ENCODE assay signal across 14 cellular contexts in the genomic region with DNA sequence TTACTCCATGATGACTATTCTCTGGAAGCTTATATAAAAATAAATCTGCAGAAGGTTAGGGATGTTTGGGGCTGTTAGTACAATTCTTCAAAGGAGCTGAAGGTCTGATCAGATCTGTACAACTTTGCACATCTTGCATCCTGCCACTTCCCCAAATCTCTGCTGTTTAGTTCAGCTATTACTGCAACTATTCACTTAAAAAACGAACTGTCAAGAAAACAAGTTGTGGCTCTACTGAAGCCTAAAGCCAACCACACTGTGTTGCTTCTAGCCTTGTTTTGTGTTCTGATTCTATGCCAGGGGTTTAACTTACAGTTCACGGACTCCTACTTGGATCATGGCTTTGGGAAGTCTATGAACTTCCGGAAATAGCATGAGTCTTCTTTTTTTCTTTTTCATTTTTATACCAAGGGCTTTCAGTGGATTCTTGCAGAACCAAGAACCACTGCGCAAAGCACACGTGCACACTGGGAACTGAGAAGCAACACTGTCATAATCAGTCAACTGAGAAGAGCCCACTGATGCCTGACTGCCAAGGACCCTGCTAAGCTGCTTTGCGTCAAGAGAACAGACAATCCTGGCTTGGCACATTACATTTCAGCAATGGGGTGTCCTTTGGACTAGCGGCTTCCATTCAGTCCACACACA.
A peak's percentile ranks its signal among the peaks of the same experiment; 100 is the strongest.
DNase-seq lines count a peak whose midpoint lies in the region; ATAC-seq and TF ChIP-seq lines count a peak whose summit lies in the region.
"Had no signal": no experiment of that assay in that cellular context is flagged by ENCODE, and none has a peak within 500 bp of the region (broad histone marks: within the 10 kb centered on the region; RNA-seq: fewer than 3 reads in every experiment).

No MANE protein-coding gene starts in this region.

- H3K4me1 ChIP-seq in osteoblast (ENCODE audit: insufficient read depth, low read length), result no peaks in the 10 kb centered on the region
- H3K4me1 ChIP-seq: Peyer's patch had no signal

- H2AFZ ChIP-seq in osteoblast (ENCODE audit: low read length), result peak overlapping the region; percentile 89

- H3K4me2 ChIP-seq in osteoblast (ENCODE audit: insufficient read depth, low read length), result no peak overlapping the region

- no peak overlapping the region for H3K4me3 ChIP-seq in osteoblast (ENCODE audit: insufficient read depth, low read length)
- H3K4me3 ChIP-seq: Peyer's patch had no signal

- no peak overlapping the region for H3K27ac ChIP-seq in osteoblast (ENCODE audit: low read depth, low read length)

- no peaks in the 10 kb centered on the region for H4K20me1 ChIP-seq in osteoblast (ENCODE audit: insufficient read depth, low read length)

- ATAC-seq in GM18907 (IDR thresholded peaks at IDR 0.05; ENCODE audit: unreplicated experiment) (peak; percentile 82), GM21786 (IDR thresholded peaks at IDR 0.05; ENCODE audit: unreplicated experiment) (peak; percentile 92), HG03354 (IDR thresholded peaks at IDR 0.05; ENCODE audit: poor library complexity, severe bottlenecking, unreplicated experiment) (peak; percentile 74)

- no peaks in the 10 kb centered on the region for H3K36me3 ChIP-seq in osteoblast (ENCODE audit: insufficient read depth, low read length)
- H3K36me3 ChIP-seq: Peyer's patch had no signal

- TF ChIP-seq CTCF in osteoblast (IDR thresholded peaks at IDR 0.05; ENCODE audit: extremely low read depth, low read depth, low read length), result no peak

- DNase-seq in osteoblast (ENCODE audit: insufficient read length, low spot score, missing footprints) (no peak), NCI-H2171 treated with DMSO at 0.1 percent for 48 hours (lab: John Stamatoyannopoulos, UW) (no peak), EL (no peak), head of caudate nucleus (no peak), NCI-H226 (no peak)
- DNase-seq: activated naive CD8-positive, alpha-beta T cell treated with anti-CD3 and anti-CD28 coated beads for 36 hours; DMS 273 treated with DMSO at 0.1 percent for 48 hours; H7; nephron progenitor cell; stimulated activated CD4-positive, alpha-beta T cell treated with anti-CD3 and anti-CD28 coated beads, Interleukin-15, amount 100 ng/mL, for 24 hours had no signal

- H3K27me3 ChIP-seq in osteoblast (ENCODE audit: insufficient read depth, low read length), result no peaks in the 10 kb centered on the region
- H3K27me3 ChIP-seq: Peyer's patch had no signal

- H3K9me3 ChIP-seq in osteoblast (ENCODE audit: low read depth, low read length), result no peaks in the 10 kb centered on the region
- H3K9me3 ChIP-seq: Peyer's patch had no signal

- H3K79me2 ChIP-seq in osteoblast (ENCODE audit: insufficient read depth, low read length), result no peaks in the 10 kb centered on the region

- intact Hi-C loops in head of caudate nucleus (cut with DNase I), result no loop called here
